11 cellular contexts compared by ENCODE assay signal in the genomic region with DNA sequence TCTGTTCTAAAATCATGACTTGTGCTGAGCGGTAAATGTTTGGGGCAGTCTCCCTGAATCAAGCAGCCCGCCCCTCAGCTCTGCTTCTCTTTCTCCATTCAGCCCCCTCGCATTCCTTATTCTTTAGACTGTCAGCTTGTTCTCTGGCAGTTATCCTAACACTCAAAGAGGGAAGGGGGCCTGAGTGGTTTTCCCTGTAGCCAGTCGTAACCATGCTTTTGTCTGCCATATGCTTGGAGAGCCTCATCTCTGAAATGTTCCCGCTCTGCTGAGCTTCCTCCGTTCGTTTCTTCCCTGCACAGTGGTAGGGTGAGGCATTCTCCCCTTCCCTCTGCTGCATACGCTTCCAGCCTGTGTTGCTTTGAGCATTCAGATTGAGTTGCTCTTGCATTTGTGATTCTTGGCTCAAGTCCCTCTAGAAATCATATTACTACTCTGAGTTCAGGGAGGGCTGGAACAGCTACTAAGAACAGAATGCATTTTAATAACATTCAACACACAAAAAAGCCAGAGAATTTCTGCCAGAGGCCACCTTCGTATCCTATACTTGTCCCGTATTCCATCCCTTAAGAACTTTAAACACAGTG.
DNase-seq lines count a peak whose midpoint lies in the region; ATAC-seq, FAIRE-seq and TF ChIP-seq lines count a peak whose summit lies in the region.
"Had no signal": no experiment of that assay in that cellular context is flagged by ENCODE, and none has a peak within 500 bp of the region (broad histone marks: within the 10 kb centered on the region; RNA-seq: fewer than 3 reads in every experiment).

No MANE protein-coding gene starts in this region.

- TF ChIP-seq EP300 in A549 (IDR thresholded peaks at IDR 0.05), result no peak

- POLR2A ChIA-PET in A549 (lab: Yijun Ruan, JAX), result interaction anchor here (0.6 kb wide), 1 partner anchor 71 kb away, joined by 5 read pairs; no protein-coding TSS in a partner anchor

- in situ Hi-C loops in astrocyte of the cerebellum (cut with HindIII; ENCODE audit: low sequenced_read_pairs), result loop anchor here (5.0 kb wide), 1 partner anchor 42 kb away; no protein-coding TSS in a partner anchor

- peak overlapping the region; percentile 25 for H3K4me2 ChIP-seq in A549

- H3K4me1 ChIP-seq in A549, result peaks cover 22% of the 10 kb centered on the region

- no peak for TF ChIP-seq POLR2A in A549 (IDR thresholded peaks at IDR 0.05; ENCODE audit: low read length)

- WGBS in A549 (ENCODE audit: missing lambda C conversion rate), result 86% methylated on average over 10 of the region's 10 CpGs

- CTCF ChIA-PET in A549 (lab: Yijun Ruan, JAX), result interaction anchor here (0.6 to 2.2 kb wide), 6 partner anchors 10 to 357 kb away, joined by 3 to 6 read pairs (median 4); no protein-coding TSS in a partner anchor

- no peak for DNase-seq in A549 (ENCODE audit: low read depth in 1 of 2, low spot score in 1 of 2)
- peak; percentile 15 for DNase-seq in HPDE6-E6E7 (ENCODE audit: extremely low spot score)
- peak; percentile 80 for DNase-seq in astrocyte of the cerebellum (ENCODE audit: low read depth)
- DNase-seq in iPS-NIHi11 (ENCODE audit: low spot score), result peak; percentile 41
- DNase-seq: NCI-H526 treated with DMSO at 0.1 percent for 48 hours; stimulated activated naive CD4-positive, alpha-beta T cell treated with Interleukin-2 at 50 U/mL for 16 hours had no signal

- H3K4me3 ChIP-seq in A549 (no peak overlapping the region), astrocyte of the cerebellum (ENCODE audit: low read depth, low read length) (peak overlapping the region; percentile 2)

- H3K9me3 ChIP-seq in A549, result no peaks in the 10 kb centered on the region

- ATAC-seq in A549, result peak; percentile 41 to 55; a peak in 5 of 6 replicates
- ATAC-seq in HG03039 (IDR thresholded peaks at IDR 0.05; ENCODE audit: unreplicated experiment), result no peak
- no peak for ATAC-seq in GM21737 (IDR thresholded peaks at IDR 0.05; ENCODE audit: unreplicated experiment)
- no peak for ATAC-seq in GM18873 (IDR thresholded peaks at IDR 0.05; ENCODE audit: low FRiP score, unreplicated experiment)
- ATAC-seq in GM19035 (IDR thresholded peaks at IDR 0.05; ENCODE audit: unreplicated experiment), result no peak
- ATAC-seq: left lobe of liver had no signal

- no peak for TF ChIP-seq RAD21 in A549 (conservative IDR thresholded peaks at IDR 0.05 in 1 of 2, IDR thresholded peaks at IDR 0.05 in 1 of 2)

- TF ChIP-seq CTCF in A549 (IDR thresholded peaks at IDR 0.05) (no peak), astrocyte of the cerebellum (IDR thresholded peaks at IDR 0.05; ENCODE audit: low read depth, low read length, missing control alignments) (no peak)

- FAIRE-seq in A549 (lab: Jason Lieb, UNC), result no peak

- peak overlapping the region; percentile 6 to 21; a peak in 2 of 6 replicates for H3K27ac ChIP-seq in A549

TF ChIP-seq in A549, 52 proteins besides CTCF, POLR2A, EP300 and RAD21:
- peak; percentile 59; the same call in 1 of the 2 replicates for TF ChIP-seq E2F6 (IDR thresholded peaks at IDR 0.05; ENCODE audit: borderline replicate concordance, low read depth)
- TF ChIP-seq, protein P1, sequence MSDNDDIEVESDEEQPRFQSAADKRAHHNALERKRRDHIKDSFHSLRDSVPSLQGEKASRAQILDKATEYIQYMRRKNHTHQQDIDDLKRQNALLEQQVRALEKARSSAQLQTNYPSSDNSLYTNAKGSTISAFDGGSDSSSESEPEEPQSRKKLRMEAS (IDR thresholded peaks at IDR 0.05), result 0 out of 2 replicates have a peak, but pooled peaks have one; percentile 4
- TF ChIP-seq, protein P2, sequence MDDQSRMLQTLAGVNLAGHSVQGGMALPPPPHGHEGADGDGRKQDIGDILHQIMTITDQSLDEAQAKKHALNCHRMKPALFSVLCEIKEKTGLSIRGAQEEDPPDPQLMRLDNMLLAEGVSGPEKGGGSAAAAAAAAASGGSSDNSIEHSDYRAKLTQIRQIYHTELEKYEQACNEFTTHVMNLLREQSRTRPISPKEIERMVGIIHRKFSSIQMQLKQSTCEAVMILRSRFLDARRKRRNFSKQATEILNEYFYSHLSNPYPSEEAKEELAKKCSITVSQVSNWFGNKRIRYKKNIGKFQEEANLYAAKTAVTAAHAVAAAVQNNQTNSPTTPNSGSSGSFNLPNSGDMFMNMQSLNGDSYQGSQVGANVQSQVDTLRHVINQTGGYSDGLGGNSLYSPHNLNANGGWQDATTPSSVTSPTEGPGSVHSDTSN (IDR thresholded peaks at IDR 0.05), result no peak
TF ChIP-seq in A549: peak in this region for 2.

Comparison
In these comparisons a context has a peak if more than half of its experiments do, and no peak if none do; other contexts are left out.
1. ATAC-seq: peak in A549 (2 of 2); none in HG03039 (single experiment), GM21737 (single experiment), GM18873 (single experiment) and GM19035 (single experiment).
2. DNase-seq: peak in HPDE6-E6E7 (single experiment), astrocyte of the cerebellum (single experiment) and iPS-NIHi11 (single experiment); none in A549 (0 of 2).